ENCODE assay signal across 22 cellular contexts in genomic region chr16:2297506-2297860, GRCh38.
"Had no signal": no experiment of that assay in that cellular context is flagged by ENCODE, and none has a peak within 500 bp of the region (broad histone marks: within the 10 kb centered on the region; RNA-seq: fewer than 3 reads in every experiment).

No MANE protein-coding gene starts in this region.

- H3K4me1 ChIP-seq: prostate gland, right atrium auricular region, suprapubic skin, transverse colon, vagina had no signal

- H3K27me3 ChIP-seq: neutrophil, right atrium auricular region, suprapubic skin, transverse colon, vagina had no signal

- H3K9me3 ChIP-seq: neutrophil, prostate gland, right atrium auricular region, suprapubic skin, transverse colon, vagina had no signal

- H3K36me3 Mint-ChIP-seq: naive thymus-derived CD4-positive, alpha-beta T cell had no signal

- H3K36me3 ChIP-seq: neutrophil, prostate gland, transverse colon, vagina had no signal

- H3K27ac ChIP-seq: neutrophil, parathyroid adenoma, prostate gland, right atrium auricular region, suprapubic skin, transverse colon, vagina had no signal

- H3K9ac ChIP-seq: parathyroid adenoma had no signal

- DNase-seq: cortex of kidney; effector memory CD8-positive, alpha-beta T cell; mesenchymal stem cell; midbrain; naive thymus-derived CD4-positive, alpha-beta T cell; stimulated activated CD4-positive, alpha-beta T cell treated with anti-CD3 and anti-CD28 coated beads, Interleukin-12 subunit alpha, Interleukin-12 subunit beta, amount 100 ng/mL, for 4 hours; stimulated activated CD4-positive, alpha-beta T cell treated with anti-CD3 and anti-CD28 coated beads, Interleukin-1b, Interleukin-23, amount 100 ng/mL, for 48 hours; stimulated activated CD4-positive, alpha-beta T cell treated with anti-CD3 and anti-CD28 coated beads, Interleukin-4, amount 100 ng/mL, for 1 hour; stimulated activated CD8-positive, alpha-beta memory T cell treated with anti-CD3 and anti-CD28 coated beads, Interleukin-4, amount 100 ng/mL, for 48 hours; stimulated activated naive CD4-positive, alpha-beta T cell; transverse colon had no signal

- FAIRE-seq: endometrium, frontal cortex, kidney had no signal

- H2AFZ ChIP-seq: parathyroid adenoma had no signal

- H3K79me2 ChIP-seq: parathyroid adenoma had no signal

- H3K4me3 ChIP-seq: prostate gland, right atrium auricular region, smooth muscle cell, suprapubic skin, transverse colon, vagina had no signal

- H3K4me2 ChIP-seq: smooth muscle cell had no signal

- H3K27me3 Mint-ChIP-seq: effector memory CD8-positive, alpha-beta T cell; naive thymus-derived CD4-positive, alpha-beta T cell; stimulated activated naive CD8-positive, alpha-beta T cell treated with anti-CD3 and anti-CD28 coated beads, Interleukin-15, amount 100 ng/mL, for 72 hours had no signal

- H3K4me3 Mint-ChIP-seq: effector memory CD8-positive, alpha-beta T cell; naive thymus-derived CD4-positive, alpha-beta T cell; stimulated activated naive CD8-positive, alpha-beta T cell treated with anti-CD3 and anti-CD28 coated beads, Interleukin-15, amount 100 ng/mL, for 72 hours had no signal

- H3K9me3 Mint-ChIP-seq: effector memory CD8-positive, alpha-beta T cell; naive thymus-derived CD4-positive, alpha-beta T cell; stimulated activated naive CD8-positive, alpha-beta T cell treated with anti-CD3 and anti-CD28 coated beads, Interleukin-15, amount 100 ng/mL, for 72 hours had no signal

- ATAC-seq: effector memory CD8-positive, alpha-beta T cell had no signal

- H3K27ac Mint-ChIP-seq: effector memory CD8-positive, alpha-beta T cell; naive thymus-derived CD4-positive, alpha-beta T cell; stimulated activated naive CD8-positive, alpha-beta T cell treated with anti-CD3 and anti-CD28 coated beads, Interleukin-15, amount 100 ng/mL, for 72 hours had no signal
